8 cellular contexts compared by ENCODE assay signal in genomic region chr1:65419681-65420589, GRCh38. TPM values are rescaled to one million over a fixed set of nuclear protein-coding genes. Genes with fewer than 3 reads are reported as not detected.
DNase-seq lines count a peak whose midpoint lies in the region; ATAC-seq, FAIRE-seq and TF ChIP-seq lines count a peak whose summit lies in the region.

No MANE protein-coding gene starts in this region.

- H3K4me3 ChIP-seq in body of pancreas (peak overlapping the region; percentile 55 to 62), iPS DF 6.9 (ENCODE audit: low read length) (peak overlapping the region; percentile 57; the same call in 1 of the 2 replicates), gastrocnemius medialis (peak overlapping the region; percentile 58 to 86 (median 72))

- ATAC-seq in GM18861 (IDR thresholded peaks at IDR 0.05; ENCODE audit: unreplicated experiment) (peak; percentile 85), HG03066 (IDR thresholded peaks at IDR 0.05; ENCODE audit: low read depth, unreplicated experiment) (peak; percentile 90), body of pancreas (peak; percentile 92), gastrocnemius medialis (peak; percentile 84 to 85)

- H3K4me1 ChIP-seq in body of pancreas (peaks cover 38% of the 10 kb centered on the region), iPS DF 6.9 (ENCODE audit: control insufficient read depth, insufficient read depth, low read length) (no peaks in the 10 kb centered on the region; the same call in 1 of the 2 replicates), gastrocnemius medialis (peaks cover 22 to 30% of the 10 kb centered on the region in 2 donors)

- TF ChIP-seq CTCF in body of pancreas (IDR thresholded peaks at IDR 0.05) (no peak), gastrocnemius medialis (IDR thresholded peaks at IDR 0.05 in 4 of 5, conservative IDR thresholded peaks at IDR 0.05 in 1 of 5) (no peak)

- peak; percentile 52 for FAIRE-seq in A204.1 (lab: Jason Lieb, UNC)
- peak; percentile 22 for FAIRE-seq in TTC549 (lab: Jason Lieb, UNC)

- peak overlapping the region; percentile 63 to 98 (median 96) for H3K27ac ChIP-seq in body of pancreas
- no peak overlapping the region for H3K27ac ChIP-seq in iPS DF 6.9 (ENCODE audit: low read length)
- peak overlapping the region; percentile 94 to 97 (median 96) for H3K27ac ChIP-seq in gastrocnemius medialis

- H3K36me3 ChIP-seq in body of pancreas (replicated peaks in 1 of 2; ENCODE audit: insufficient read depth in 1 of 2, low read depth in 2 of 2): no peaks in the 10 kb centered on the region
- no peaks in the 10 kb centered on the region for H3K36me3 ChIP-seq in iPS DF 6.9 (ENCODE audit: control insufficient read depth, insufficient read depth, low read length)
- peaks cover 0 to 4% of the 10 kb centered on the region in 2 donors for H3K36me3 ChIP-seq in gastrocnemius medialis

- WGBS in body of pancreas, 2 donors: 0% methylated on average over 26 to 42 of the region's 52 CpGs
- no CpG with 5 or more reads among the region's 52 CpGs for WGBS in iPS DF 6.9 (ENCODE audit: insufficient coverage, insufficient read length)

- no peaks in the 10 kb centered on the region for H3K9me3 ChIP-seq in body of pancreas
- no peaks in the 10 kb centered on the region for H3K9me3 ChIP-seq in iPS DF 6.9 (ENCODE audit: control insufficient read depth, insufficient read depth, low read length)
- H3K9me3 ChIP-seq in gastrocnemius medialis: no peaks in the 10 kb centered on the region

- TF ChIP-seq POLR2A in body of pancreas (IDR thresholded peaks at IDR 0.05) (peak in 2 of 3 donors; percentile 46 to 48), gastrocnemius medialis (IDR thresholded peaks at IDR 0.05) (peak; percentile 22 to 26)

- DNase-seq in NCI-H2107 (lab: John Stamatoyannopoulos, UW): peak; percentile 99
- DNase-seq in body of pancreas: peak; percentile 99
- DNase-seq in iPS DF 6.9 (ENCODE audit: low read depth, low spot score): peak; percentile 92
- peak; percentile 98 for DNase-seq in gastrocnemius medialis

- intact Hi-C loops in body of pancreas (cut with DNase I) (no loop called here), gastrocnemius medialis (cut with DNase I; ENCODE audit: low total_unique reads) (loop anchor here (1.0 to 10.0 kb wide), 5 partner anchors 94 to 1805 kb away; no protein-coding TSS in a partner anchor)

- no peaks in the 10 kb centered on the region for H3K27me3 ChIP-seq in body of pancreas
- no peaks in the 10 kb centered on the region for H3K27me3 ChIP-seq in iPS DF 6.9 (ENCODE audit: control insufficient read depth, insufficient read depth, low read length)
- H3K27me3 ChIP-seq in gastrocnemius medialis: no peaks in the 10 kb centered on the region

- in situ Hi-C loops in gastrocnemius medialis (cut with MboI; ENCODE audit: low sequenced_read_pairs in 4 of 4): loop anchor here in 1 of 4 donors (5.0 to 25.0 kb wide), 2 partner anchors 353 to 558 kb away; no protein-coding TSS in a partner anchor

RNA-seq across cellular contexts. Expression of gene LEPR, which starts 0.5 kb away (rescaled TPM):
- total RNA-seq in body of pancreas (1 to 10 TPM; 5.3 to 7.8 TPM), gastrocnemius medialis (1 to 10 TPM; 4.0 to 7.4 (median 4.2) TPM)

RNA-seq across cellular contexts. Expression of gene LEPROT, which starts 0.5 kb away (rescaled TPM):
- 10 to 100 TPM; 22.7 to 47.7 TPM for total RNA-seq in body of pancreas
- 10 to 100 TPM; 25.0 to 34.2 (median 28.7) TPM for total RNA-seq in gastrocnemius medialis
